In the genomic region with DNA sequence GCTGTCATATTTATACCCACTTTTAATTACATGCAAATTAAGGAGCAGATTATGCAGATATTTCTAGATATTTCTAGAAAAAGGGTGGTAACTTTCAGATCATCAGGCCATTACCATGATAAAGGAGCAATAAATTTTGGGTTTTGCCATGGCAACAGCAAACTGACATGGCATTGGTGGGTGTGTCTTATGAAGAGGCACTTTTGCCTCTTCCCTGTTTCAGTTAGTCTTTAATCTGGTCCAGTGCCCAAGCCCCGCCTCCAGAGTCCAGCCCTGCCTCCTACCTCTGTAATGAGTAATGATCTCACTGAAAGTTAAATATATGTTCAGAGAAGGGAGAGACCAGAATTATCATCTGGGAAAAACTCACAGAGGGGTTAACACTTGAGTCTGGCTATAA, we compare ENCODE assay signal across 1 cellular context.
TF ChIP-seq lines count a peak whose summit lies in the region.

No MANE protein-coding gene starts in this region.

TF ChIP-seq in K562, 482 proteins besides CTCF, POLR2A, EP300 and RAD21 (continued from another document):
- TF ChIP-seq, protein P1, sequence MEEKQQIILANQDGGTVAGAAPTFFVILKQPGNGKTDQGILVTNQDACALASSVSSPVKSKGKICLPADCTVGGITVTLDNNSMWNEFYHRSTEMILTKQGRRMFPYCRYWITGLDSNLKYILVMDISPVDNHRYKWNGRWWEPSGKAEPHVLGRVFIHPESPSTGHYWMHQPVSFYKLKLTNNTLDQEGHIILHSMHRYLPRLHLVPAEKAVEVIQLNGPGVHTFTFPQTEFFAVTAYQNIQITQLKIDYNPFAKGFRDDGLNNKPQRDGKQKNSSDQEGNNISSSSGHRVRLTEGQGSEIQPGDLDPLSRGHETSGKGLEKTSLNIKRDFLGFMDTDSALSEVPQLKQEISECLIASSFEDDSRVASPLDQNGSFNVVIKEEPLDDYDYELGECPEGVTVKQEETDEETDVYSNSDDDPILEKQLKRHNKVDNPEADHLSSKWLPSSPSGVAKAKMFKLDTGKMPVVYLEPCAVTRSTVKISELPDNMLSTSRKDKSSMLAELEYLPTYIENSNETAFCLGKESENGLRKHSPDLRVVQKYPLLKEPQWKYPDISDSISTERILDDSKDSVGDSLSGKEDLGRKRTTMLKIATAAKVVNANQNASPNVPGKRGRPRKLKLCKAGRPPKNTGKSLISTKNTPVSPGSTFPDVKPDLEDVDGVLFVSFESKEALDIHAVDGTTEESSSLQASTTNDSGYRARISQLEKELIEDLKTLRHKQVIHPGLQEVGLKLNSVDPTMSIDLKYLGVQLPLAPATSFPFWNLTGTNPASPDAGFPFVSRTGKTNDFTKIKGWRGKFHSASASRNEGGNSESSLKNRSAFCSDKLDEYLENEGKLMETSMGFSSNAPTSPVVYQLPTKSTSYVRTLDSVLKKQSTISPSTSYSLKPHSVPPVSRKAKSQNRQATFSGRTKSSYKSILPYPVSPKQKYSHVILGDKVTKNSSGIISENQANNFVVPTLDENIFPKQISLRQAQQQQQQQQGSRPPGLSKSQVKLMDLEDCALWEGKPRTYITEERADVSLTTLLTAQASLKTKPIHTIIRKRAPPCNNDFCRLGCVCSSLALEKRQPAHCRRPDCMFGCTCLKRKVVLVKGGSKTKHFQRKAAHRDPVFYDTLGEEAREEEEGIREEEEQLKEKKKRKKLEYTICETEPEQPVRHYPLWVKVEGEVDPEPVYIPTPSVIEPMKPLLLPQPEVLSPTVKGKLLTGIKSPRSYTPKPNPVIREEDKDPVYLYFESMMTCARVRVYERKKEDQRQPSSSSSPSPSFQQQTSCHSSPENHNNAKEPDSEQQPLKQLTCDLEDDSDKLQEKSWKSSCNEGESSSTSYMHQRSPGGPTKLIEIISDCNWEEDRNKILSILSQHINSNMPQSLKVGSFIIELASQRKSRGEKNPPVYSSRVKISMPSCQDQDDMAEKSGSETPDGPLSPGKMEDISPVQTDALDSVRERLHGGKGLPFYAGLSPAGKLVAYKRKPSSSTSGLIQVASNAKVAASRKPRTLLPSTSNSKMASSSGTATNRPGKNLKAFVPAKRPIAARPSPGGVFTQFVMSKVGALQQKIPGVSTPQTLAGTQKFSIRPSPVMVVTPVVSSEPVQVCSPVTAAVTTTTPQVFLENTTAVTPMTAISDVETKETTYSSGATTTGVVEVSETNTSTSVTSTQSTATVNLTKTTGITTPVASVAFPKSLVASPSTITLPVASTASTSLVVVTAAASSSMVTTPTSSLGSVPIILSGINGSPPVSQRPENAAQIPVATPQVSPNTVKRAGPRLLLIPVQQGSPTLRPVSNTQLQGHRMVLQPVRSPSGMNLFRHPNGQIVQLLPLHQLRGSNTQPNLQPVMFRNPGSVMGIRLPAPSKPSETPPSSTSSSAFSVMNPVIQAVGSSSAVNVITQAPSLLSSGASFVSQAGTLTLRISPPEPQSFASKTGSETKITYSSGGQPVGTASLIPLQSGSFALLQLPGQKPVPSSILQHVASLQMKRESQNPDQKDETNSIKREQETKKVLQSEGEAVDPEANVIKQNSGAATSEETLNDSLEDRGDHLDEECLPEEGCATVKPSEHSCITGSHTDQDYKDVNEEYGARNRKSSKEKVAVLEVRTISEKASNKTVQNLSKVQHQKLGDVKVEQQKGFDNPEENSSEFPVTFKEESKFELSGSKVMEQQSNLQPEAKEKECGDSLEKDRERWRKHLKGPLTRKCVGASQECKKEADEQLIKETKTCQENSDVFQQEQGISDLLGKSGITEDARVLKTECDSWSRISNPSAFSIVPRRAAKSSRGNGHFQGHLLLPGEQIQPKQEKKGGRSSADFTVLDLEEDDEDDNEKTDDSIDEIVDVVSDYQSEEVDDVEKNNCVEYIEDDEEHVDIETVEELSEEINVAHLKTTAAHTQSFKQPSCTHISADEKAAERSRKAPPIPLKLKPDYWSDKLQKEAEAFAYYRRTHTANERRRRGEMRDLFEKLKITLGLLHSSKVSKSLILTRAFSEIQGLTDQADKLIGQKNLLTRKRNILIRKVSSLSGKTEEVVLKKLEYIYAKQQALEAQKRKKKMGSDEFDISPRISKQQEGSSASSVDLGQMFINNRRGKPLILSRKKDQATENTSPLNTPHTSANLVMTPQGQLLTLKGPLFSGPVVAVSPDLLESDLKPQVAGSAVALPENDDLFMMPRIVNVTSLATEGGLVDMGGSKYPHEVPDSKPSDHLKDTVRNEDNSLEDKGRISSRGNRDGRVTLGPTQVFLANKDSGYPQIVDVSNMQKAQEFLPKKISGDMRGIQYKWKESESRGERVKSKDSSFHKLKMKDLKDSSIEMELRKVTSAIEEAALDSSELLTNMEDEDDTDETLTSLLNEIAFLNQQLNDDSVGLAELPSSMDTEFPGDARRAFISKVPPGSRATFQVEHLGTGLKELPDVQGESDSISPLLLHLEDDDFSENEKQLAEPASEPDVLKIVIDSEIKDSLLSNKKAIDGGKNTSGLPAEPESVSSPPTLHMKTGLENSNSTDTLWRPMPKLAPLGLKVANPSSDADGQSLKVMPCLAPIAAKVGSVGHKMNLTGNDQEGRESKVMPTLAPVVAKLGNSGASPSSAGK (IDR thresholded peaks at IDR 0.05), result no peak
- TF ChIP-seq POLR2H (tag; IDR thresholded peaks at IDR 0.05; ENCODE audit: low read depth) (no peak), TAF15 (IDR thresholded peaks at IDR 0.05; ENCODE audit: low read depth, low read length) (no peak), ASH1L (IDR thresholded peaks at IDR 0.05; ENCODE audit: borderline replicate concordance, low read depth, partially characterized antibody) (no peak), POLR2AphosphoS2 (IDR thresholded peaks at IDR 0.05; ENCODE audit: low read length) (no peak), ZC3H4 (CRISPR knock-in tag; IDR thresholded peaks at IDR 0.05; ENCODE audit: borderline replicate concordance) (no peak), DNMT1 (IDR thresholded peaks at IDR 0.05) (no peak), ZFP36 (IDR thresholded peaks at IDR 0.05; ENCODE audit: low read depth, low read length, partially characterized antibody) (no peak), RFX1 (IDR thresholded peaks at IDR 0.05) (peak; percentile 38), PKNOX1 (IDR thresholded peaks at IDR 0.05) (peak; percentile 59)
- TF ChIP-seq, protein P2, sequence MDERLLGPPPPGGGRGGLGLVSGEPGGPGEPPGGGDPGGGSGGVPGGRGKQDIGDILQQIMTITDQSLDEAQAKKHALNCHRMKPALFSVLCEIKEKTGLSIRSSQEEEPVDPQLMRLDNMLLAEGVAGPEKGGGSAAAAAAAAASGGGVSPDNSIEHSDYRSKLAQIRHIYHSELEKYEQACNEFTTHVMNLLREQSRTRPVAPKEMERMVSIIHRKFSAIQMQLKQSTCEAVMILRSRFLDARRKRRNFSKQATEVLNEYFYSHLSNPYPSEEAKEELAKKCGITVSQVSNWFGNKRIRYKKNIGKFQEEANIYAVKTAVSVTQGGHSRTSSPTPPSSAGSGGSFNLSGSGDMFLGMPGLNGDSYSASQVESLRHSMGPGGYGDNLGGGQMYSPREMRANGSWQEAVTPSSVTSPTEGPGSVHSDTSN (CRISPR knock-in tag; IDR thresholded peaks at IDR 0.05; ENCODE audit: low read depth), result no peak
- TF ChIP-seq, protein P2 (tag; conservative IDR thresholded peaks at IDR 0.05; ENCODE audit: low read depth), result peak; percentile 69
